Comparison of ENCODE assay signal across 1 cellular context in genomic region chr9:89854715-89855475, GRCh38.
TF ChIP-seq lines count a peak whose summit lies in the region.

No MANE protein-coding gene starts in this region.

TF ChIP-seq in HepG2, 621 proteins besides CTCF, POLR2A, EP300 and RAD21 (continued from another document):
- no peak for TF ChIP-seq IRF2 (CRISPR knock-in tag; IDR thresholded peaks at IDR 0.05)
